9 cellular contexts compared by ENCODE assay signal in the genomic region with DNA sequence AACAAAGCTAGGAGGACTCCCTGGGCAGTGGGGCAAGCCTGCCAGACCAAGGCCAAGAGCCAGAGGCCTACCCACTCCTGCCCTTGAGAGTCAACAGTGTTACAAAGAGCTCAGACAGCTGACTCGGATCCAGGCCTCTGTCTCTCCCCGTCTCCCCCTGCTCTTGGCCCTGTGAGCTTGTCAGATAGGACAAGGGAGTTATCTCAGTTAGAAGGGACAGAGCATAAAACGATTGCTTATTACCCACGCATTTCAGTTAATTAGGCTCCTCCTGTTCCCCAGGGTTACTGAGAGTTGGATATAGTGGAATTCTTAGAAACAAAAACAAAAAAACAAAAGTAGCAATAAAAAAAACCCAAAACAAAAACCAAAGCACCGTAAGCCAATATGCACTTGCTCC. TPM values are rescaled to one million over a fixed set of nuclear protein-coding genes. Genes with fewer than 3 reads are reported as not detected.
DNase-seq lines count a peak whose midpoint lies in the region; ATAC-seq, FAIRE-seq and TF ChIP-seq lines count a peak whose summit lies in the region.
"Had no signal": no experiment of that assay in that cellular context is flagged by ENCODE, and none has a peak within 500 bp of the region (broad histone marks: within the 10 kb centered on the region; RNA-seq: fewer than 3 reads in every experiment).

No MANE protein-coding gene starts in this region.

- peaks cover 19% of the 10 kb centered on the region for H3K4me1 ChIP-seq in A549
- peaks cover 5% of the 10 kb centered on the region for H3K4me1 ChIP-seq in KMS-11 (ENCODE audit: low read depth, poor library complexity, severe bottlenecking)
- H3K4me1 ChIP-seq in mesodermal cell (ENCODE audit: control insufficient read depth, insufficient read depth, low read length, poor library complexity, severe bottlenecking), result peaks cover 24% of the 10 kb centered on the region

- H3K4me2 ChIP-seq in A549, result peak overlapping the region; percentile 93
- H3K4me2 ChIP-seq in KMS-11, result peak overlapping the region; percentile 88

- no peak for TF ChIP-seq EP300 in A549 (IDR thresholded peaks at IDR 0.05)

- H3K36me3 ChIP-seq in KMS-11 (ENCODE audit: insufficient read depth) (peaks cover 3% of the 10 kb centered on the region; the same call in 1 of the 2 replicates), mesodermal cell (ENCODE audit: control insufficient read depth, insufficient read depth, low read length) (peaks cover 34% of the 10 kb centered on the region)

- CTCF ChIA-PET in A549 (lab: Yijun Ruan, JAX), result interaction anchor here (1.9 to 11.5 kb wide), 4 partner anchors 17 to 166 kb away, joined by 10 to 120 read pairs (median 17); no protein-coding TSS in a partner anchor

- no peak overlapping the region for H3K4me3 ChIP-seq in A549
- no peak overlapping the region for H3K4me3 ChIP-seq in KMS-11 (IDR thresholded peaks at IDR 0.05; ENCODE audit: insufficient read depth, low read depth, low read length)
- peak overlapping the region; percentile 71 for H3K4me3 ChIP-seq in mesodermal cell (ENCODE audit: extremely low read depth, insufficient read depth, low read length, poor library complexity, severe bottlenecking)

- WGBS in A549 (ENCODE audit: missing lambda C conversion rate), result 78% methylated on average over 5 of the region's 5 CpGs
- 80 to 89% methylated on average over 1 of the region's 5 CpGs for WGBS in mesodermal cell (ENCODE audit: insufficient coverage in 2 of 2), 2 experiments

- H3K27ac ChIP-seq in A549, result peak overlapping the region in 1 of 2 experiments; percentile 98; a peak in 1 of 6 replicates
- no peak overlapping the region for H3K27ac ChIP-seq in KMS-11
- H3K27ac ChIP-seq in mesodermal cell (ENCODE audit: low read depth, low read length, severe bottlenecking), result peak overlapping the region; percentile 36

- no peaks in the 10 kb centered on the region for H3K79me2 ChIP-seq in KMS-11 (ENCODE audit: insufficient read depth, low read depth)

- POLR2A ChIA-PET in A549 (lab: Yijun Ruan, JAX), result no interaction called here

- H4K20me1 ChIP-seq in KMS-11 (ENCODE audit: insufficient read depth), result no peaks in the 10 kb centered on the region

- no peaks in the 10 kb centered on the region; the same call in 1 of the 2 replicates for H3K27me3 ChIP-seq in KMS-11 (ENCODE audit: insufficient read depth, low read depth)

- TF ChIP-seq CTCF in A549 (IDR thresholded peaks at IDR 0.05) (no peak), KMS-11 (conservative IDR thresholded peaks at IDR 0.05; ENCODE audit: low read depth, low read length) (no peak)

- TF ChIP-seq RAD21 in A549 (conservative IDR thresholded peaks at IDR 0.05 in 1 of 2, IDR thresholded peaks at IDR 0.05 in 1 of 2), result no peak

- DNase-seq in A549 (ENCODE audit: low read depth in 1 of 2, low spot score in 1 of 2) (no peak), cerebellar cortex (ENCODE audit: low spot score) (peak; percentile 56), NCI-H526 treated with DMSO at 0.1 percent for 48 hours (lab: John Stamatoyannopoulos, UW) (no peak)

- H3K9me3 ChIP-seq in A549 (no peaks in the 10 kb centered on the region), mesodermal cell (ENCODE audit: control insufficient read depth, low read length) (no peaks in the 10 kb centered on the region)

- no peak for FAIRE-seq in A549 (lab: Jason Lieb, UNC)
- FAIRE-seq: GM12878 had no signal

- H2AFZ ChIP-seq in KMS-11 (ENCODE audit: low read depth), result no peak overlapping the region

- TF ChIP-seq POLR2A in A549 (IDR thresholded peaks at IDR 0.05; ENCODE audit: low read length), result no peak

- no peak for ATAC-seq in A549
- no peak for ATAC-seq in GM18502 (IDR thresholded peaks at IDR 0.05; ENCODE audit: poor library complexity, unreplicated experiment)
- no peak for ATAC-seq in HG03108 (IDR thresholded peaks at IDR 0.05; ENCODE audit: unreplicated experiment)
- no peak for ATAC-seq in HG03378 (IDR thresholded peaks at IDR 0.05; ENCODE audit: unreplicated experiment)

- H3K9ac ChIP-seq in KMS-11, result no peak overlapping the region

TF ChIP-seq in A549, 52 proteins besides CTCF, POLR2A, EP300 and RAD21:
- TF ChIP-seq RARB (CRISPR knock-in tag; IDR thresholded peaks at IDR 0.05) (no peak), SMC3 (IDR thresholded peaks at IDR 0.05) (no peak), ZFP36 (IDR thresholded peaks at IDR 0.05; ENCODE audit: borderline replicate concordance, partially characterized antibody) (no peak), HOXB5 (CRISPR knock-in tag; IDR thresholded peaks at IDR 0.05) (no peak), NFE2L2 (conservative IDR thresholded peaks at IDR 0.05; ENCODE audit: low read length) (no peak), EHF (CRISPR knock-in tag; IDR thresholded peaks at IDR 0.05) (no peak), HDAC2 (IDR thresholded peaks at IDR 0.05) (no peak), HOXB13 (CRISPR knock-in tag; IDR thresholded peaks at IDR 0.05; ENCODE audit: low read depth) (no peak), KDM1A (IDR thresholded peaks at IDR 0.05; ENCODE audit: low read depth) (no peak), ZSCAN20 (CRISPR knock-in tag; IDR thresholded peaks at IDR 0.05) (no peak), CHD4 (IDR thresholded peaks at IDR 0.05; ENCODE audit: borderline replicate concordance) (no peak), CHD2 (IDR thresholded peaks at IDR 0.05; ENCODE audit: low read length, partially characterized antibody) (no peak), PHF8 (IDR thresholded peaks at IDR 0.05; ENCODE audit: borderline replicate concordance, low read depth) (no peak)
- TF ChIP-seq, protein P1, sequence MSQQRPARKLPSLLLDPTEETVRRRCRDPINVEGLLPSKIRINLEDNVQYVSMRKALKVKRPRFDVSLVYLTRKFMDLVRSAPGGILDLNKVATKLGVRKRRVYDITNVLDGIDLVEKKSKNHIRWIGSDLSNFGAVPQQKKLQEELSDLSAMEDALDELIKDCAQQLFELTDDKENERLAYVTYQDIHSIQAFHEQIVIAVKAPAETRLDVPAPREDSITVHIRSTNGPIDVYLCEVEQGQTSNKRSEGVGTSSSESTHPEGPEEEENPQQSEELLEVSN (IDR thresholded peaks at IDR 0.05; ENCODE audit: borderline replicate concordance, low read depth), result no peak

RNA-seq across cellular contexts. Expression of a gene that starts 1.3 kb away (rescaled TPM):
- polyA plus RNA-seq in A549 (2011; rRNA removed), result 23.5 and 26.0 TPM in 2 replicates
- 15.8 and 19.9 TPM in 2 replicates for polyA plus RNA-seq in A549 (2012; cell fraction: cytosol; rRNA removed)
- 17.8 and 21.6 TPM in 2 replicates for polyA plus RNA-seq in A549 (2012; cell fraction: nucleus; rRNA removed)
- 25.6 to 26.4 TPM (median 26.1 TPM) in 3 replicates for polyA plus RNA-seq in A549 (2017; fragmentation: RNase III; extraction: RNeasy Plus Mini Kit Qiagen cat#74134 plus additional on column Dnase treatment)
- polyA minus RNA-seq in A549 (2011; rRNA and poly(A)+ RNA removed), result 13.3 and 14.4 TPM in 2 replicates
- 20.5 TPM for polyA plus RNA-seq in mesodermal cell (2013, experiment 1 of 2)
- 17.0 TPM for polyA plus RNA-seq in mesodermal cell (2013, experiment 2 of 2)

RNA-seq across cellular contexts. Expression of a gene that starts 36.4 kb away (rescaled TPM):
- polyA plus RNA-seq in A549 (2011; rRNA removed) (9.8 and 13.2 TPM in 2 replicates), A549 (2017; fragmentation: RNase III; extraction: RNeasy Plus Mini Kit Qiagen cat#74134 plus additional on column Dnase treatment) (12.9 to 17.9 TPM (median 14.8 TPM) in 3 replicates)
- 5.3 and 6.8 TPM in 2 replicates for polyA plus RNA-seq in A549 (2012; cell fraction: cytosol; rRNA removed)
- polyA plus RNA-seq in A549 (2012; cell fraction: nucleus; rRNA removed), result 3.8 and 5.1 TPM in 2 replicates
- 5.8 and 6.9 TPM in 2 replicates for polyA minus RNA-seq in A549 (2011; rRNA and poly(A)+ RNA removed)
- 6.9 TPM for polyA plus RNA-seq in mesodermal cell (2013, experiment 1 of 2)
- 7.6 TPM for polyA plus RNA-seq in mesodermal cell (2013, experiment 2 of 2)

RNA-seq across cellular contexts. Expression of a gene that starts 38.3 kb away (rescaled TPM):
- polyA plus RNA-seq in A549 (2011; rRNA removed), result not detected in 2 replicates
- polyA plus RNA-seq in A549 (2012; cell fraction: cytosol; rRNA removed), result not detected in 2 replicates
- not detected in 2 replicates for polyA plus RNA-seq in A549 (2012; cell fraction: nucleus; rRNA removed)
- not detected in 3 replicates for polyA plus RNA-seq in A549 (2017; fragmentation: RNase III; extraction: RNeasy Plus Mini Kit Qiagen cat#74134 plus additional on column Dnase treatment)
- polyA minus RNA-seq in A549 (2011; rRNA and poly(A)+ RNA removed), result not detected in 2 replicates
- not detected for polyA plus RNA-seq in mesodermal cell (2013, experiment 1 of 2)
- polyA plus RNA-seq in mesodermal cell (2013, experiment 2 of 2), result not detected
- polyA plus RNA-seq: GM12878 had no signal
